1 cellular context compared by ENCODE assay signal in the genomic region with DNA sequence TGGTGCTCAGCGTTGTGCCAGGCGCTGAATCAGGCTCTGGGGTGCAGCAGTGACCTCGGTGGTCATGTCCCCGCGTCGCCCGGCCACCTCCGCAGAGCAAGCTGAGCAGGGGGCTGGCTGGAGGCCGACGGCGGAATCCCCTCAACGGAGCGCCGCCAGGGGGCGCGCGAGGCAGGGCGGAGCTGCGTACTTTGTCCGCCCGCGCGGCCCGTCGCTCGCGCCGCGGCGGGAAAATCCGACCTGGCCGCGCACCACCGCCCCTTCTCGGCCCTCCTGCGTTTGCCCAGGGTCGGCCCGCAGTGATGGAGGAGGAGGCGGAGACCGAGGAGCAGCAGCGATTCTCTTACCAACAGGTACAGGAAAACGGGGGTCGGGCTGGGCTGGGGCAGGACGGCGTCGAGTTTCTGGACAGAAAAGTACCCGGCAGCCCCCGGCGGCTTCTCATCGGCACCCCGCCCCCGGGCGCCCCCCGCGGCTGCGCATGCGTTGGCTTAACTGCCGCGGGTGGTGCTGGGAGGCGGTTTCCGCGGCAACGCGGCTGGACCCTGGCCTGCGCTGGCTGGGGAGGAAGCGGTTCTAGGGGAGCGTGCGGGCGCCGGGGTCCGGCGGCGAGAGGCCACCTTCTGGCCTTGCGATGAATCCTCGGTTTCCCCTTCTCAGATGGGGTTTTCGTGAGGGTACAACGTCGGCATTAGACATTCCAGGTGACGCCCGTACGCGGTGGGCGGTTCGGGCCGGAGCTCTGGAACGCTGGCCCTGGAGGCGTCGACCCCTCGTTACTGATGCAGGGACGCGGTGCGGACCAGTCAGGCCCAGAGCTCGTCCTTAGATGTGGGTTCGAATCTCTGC.
TF ChIP-seq lines count a peak whose summit lies in the region.

A gene (plus strand): TSS at position 218 of the 849 bp plus-strand sequence. CDS start 85 bp downstream, at position 303.

TF ChIP-seq in WTC11, 78 proteins besides CTCF, POLR2A, EP300 and RAD21 (continued from another document):
- TF ChIP-seq ZNF121 (CRISPR knock-in tag; IDR thresholded peaks at IDR 0.05) (no peak), JUN (CRISPR knock-in tag; IDR thresholded peaks at IDR 0.05) (0 out of 2 replicates have a peak, but pooled peaks have one; percentile 45), FOXK1 (CRISPR knock-in tag; IDR thresholded peaks at IDR 0.05) (peak; percentile 75), ESRRA (CRISPR knock-in tag; IDR thresholded peaks at IDR 0.05; ENCODE audit: borderline replicate concordance) (peak; percentile 33; the same call in 1 of the 2 replicates), GABPB1 (CRISPR knock-in tag; IDR thresholded peaks at IDR 0.05) (peak; percentile 84), NFE2L1 (CRISPR knock-in tag; IDR thresholded peaks at IDR 0.05) (peak; percentile 84; the same call in 1 of the 2 replicates), NR3C1 (CRISPR knock-in tag; conservative IDR thresholded peaks at IDR 0.05; ENCODE audit: low read depth) (no peak)
- TF ChIP-seq, protein P1, sequence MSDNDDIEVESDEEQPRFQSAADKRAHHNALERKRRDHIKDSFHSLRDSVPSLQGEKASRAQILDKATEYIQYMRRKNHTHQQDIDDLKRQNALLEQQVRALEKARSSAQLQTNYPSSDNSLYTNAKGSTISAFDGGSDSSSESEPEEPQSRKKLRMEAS (CRISPR knock-in tag; IDR thresholded peaks at IDR 0.05) = peak; percentile 97
- TF ChIP-seq, protein P2, sequence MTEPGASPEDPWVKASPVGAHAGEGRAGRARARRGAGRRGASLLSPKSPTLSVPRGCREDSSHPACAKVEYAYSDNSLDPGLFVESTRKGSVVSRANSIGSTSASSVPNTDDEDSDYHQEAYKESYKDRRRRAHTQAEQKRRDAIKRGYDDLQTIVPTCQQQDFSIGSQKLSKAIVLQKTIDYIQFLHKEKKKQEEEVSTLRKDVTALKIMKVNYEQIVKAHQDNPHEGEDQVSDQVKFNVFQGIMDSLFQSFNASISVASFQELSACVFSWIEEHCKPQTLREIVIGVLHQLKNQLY (CRISPR knock-in tag; IDR thresholded peaks at IDR 0.05) = no peak
TF ChIP-seq in WTC11: peak in this region for 31.
